ENCODE assay signal across 20 cellular contexts in genomic region chrX:139850968-139851367, GRCh38.
A peak's percentile ranks its signal among the peaks of the same experiment; 100 is the strongest.
DNase-seq lines count a peak whose midpoint lies in the region; ATAC-seq and TF ChIP-seq lines count a peak whose summit lies in the region.
"Had no signal": no experiment of that assay in that cellular context is flagged by ENCODE, and none has a peak within 500 bp of the region (broad histone marks: within the 10 kb centered on the region; RNA-seq: fewer than 3 reads in every experiment).

No MANE protein-coding gene starts in this region.

- peaks cover 0 to 19% of the 10 kb centered on the region in 2 experiments for H3K79me1 ChIP-seq in IMR-90 (ENCODE audit: low read depth in 1 of 2, low read length in 2 of 2)

- no peak overlapping the region for H2BK20ac ChIP-seq in IMR-90 (ENCODE audit: low read depth, low read length)

- no peaks in the 10 kb centered on the region for H3K9me3 Mint-ChIP-seq in osteocyte (ENCODE audit: unreplicated experiment)
- H3K9me3 Mint-ChIP-seq: CD4-positive, CD25-positive, alpha-beta regulatory T cell had no signal

- intact Hi-C loops in IMR-90 (cut with micrococcal nuclease), result no loop called here

- no peaks in the 10 kb centered on the region for H3K36me3 Mint-ChIP-seq in osteocyte (ENCODE audit: unreplicated experiment)
- H3K36me3 Mint-ChIP-seq: CD4-positive, CD25-positive, alpha-beta regulatory T cell had no signal

- no peak overlapping the region for H3K4me3 Mint-ChIP-seq in osteocyte (ENCODE audit: unreplicated experiment)
- H3K4me3 Mint-ChIP-seq: CD4-positive, CD25-positive, alpha-beta regulatory T cell had no signal

- peaks cover 20% of the 10 kb centered on the region for H3K4me1 Mint-ChIP-seq in osteocyte (ENCODE audit: unreplicated experiment)

- no peak overlapping the region for H3K14ac ChIP-seq in IMR-90 (replicated peaks; ENCODE audit: low read depth, low read length)

- TF ChIP-seq CTCF in IMR-90 (conservative IDR thresholded peaks at IDR 0.05; ENCODE audit: low read depth, low read length) (no peak), osteocyte (IDR thresholded peaks at IDR 0.05) (no peak)

- H4K8ac ChIP-seq in IMR-90 (ENCODE audit: low read depth in 2 of 2, low read length in 2 of 2), result no peak overlapping the region

- no peak overlapping the region for H3K56ac ChIP-seq in IMR-90 (ENCODE audit: extremely low read depth, insufficient read depth, low read length)

- H3K4ac ChIP-seq in IMR-90 (ENCODE audit: low read depth, low read length), result no peak overlapping the region

- peaks cover 1% of the 10 kb centered on the region; the same call in 1 of the 2 replicates for H3K4me1 ChIP-seq in IMR-90 (ENCODE audit: control insufficient read depth, insufficient read depth, low read length)
- H3K4me1 ChIP-seq in iPS-15b (ENCODE audit: control insufficient read depth, insufficient read depth, low read length), result peaks cover 26% of the 10 kb centered on the region
- H3K4me1 ChIP-seq: SJSA1 had no signal

- no peak overlapping the region for H2AK5ac ChIP-seq in IMR-90 (ENCODE audit: low read depth, low read length)

- no peak overlapping the region for H3K4me3 ChIP-seq in H7 (ENCODE audit: insufficient read depth, low read depth, low read length)
- no peak overlapping the region for H3K4me3 ChIP-seq in IMR-90 (ENCODE audit: insufficient read depth, low read depth, low read length)
- peak overlapping the region; percentile 14 for H3K4me3 ChIP-seq in iPS-15b (ENCODE audit: low read depth, low read length)
- H3K4me3 ChIP-seq: BLaER1, SJSA1 had no signal

- H3K4me2 ChIP-seq in IMR-90 (ENCODE audit: low read depth, low read length), result no peak overlapping the region
- H3K4me2 ChIP-seq: BLaER1 had no signal

- H2AK9ac ChIP-seq in IMR-90 (replicated peaks; ENCODE audit: low read depth, low read length, poor library complexity), result no peak overlapping the region

- no TSS peak for BruUV-seq in IMR-90 (replicated peaks; lab: Mats Ljungman, UMichigan)

- no peaks in the 10 kb centered on the region for H3K9me3 ChIP-seq in IMR-90 (ENCODE audit: control insufficient read depth, insufficient read depth, low read length)
- H3K9me3 ChIP-seq in iPS-15b (ENCODE audit: control insufficient read depth, insufficient read depth, low read length), result no peaks in the 10 kb centered on the region
- H3K9me3 ChIP-seq: SJSA1 had no signal

- dilution Hi-C loops in IMR-90 (cut with HindIII; ENCODE audit: low sequenced_read_pairs, unreplicated experiment), result no loop called here

- H3K9me1 ChIP-seq in IMR-90 (ENCODE audit: insufficient read depth, low read length), result 0 out of 2 replicates have a peak, but pooled peaks cover 7% of the 10 kb centered on the region

- no peak overlapping the region for H3K23ac ChIP-seq in IMR-90 (ENCODE audit: low read depth, low read length)

- WGBS in IMR-90 (ENCODE audit: extremely low coverage in 2 of 2, insufficient read length in 1 of 2), 2 experiments, result no CpG with 5 or more reads among the region's 2 CpGs

- DNase-seq in H7 (peak; percentile 55), IMR-90 (no peak), osteocyte (ENCODE audit: extremely low spot score, unreplicated experiment) (no peak)
- no peak for DNase-seq in activated naive CD4-positive, alpha-beta T cell (lab: John Stamatoyannopoulos, UW)
- no peak for DNase-seq in stimulated activated CD8-positive, alpha-beta memory T cell treated with anti-CD3 and anti-CD28 coated beads, Interleukin-4, amount 100 ng/mL, for 48 hours
- DNase-seq: CD4-positive, CD25-positive, alpha-beta regulatory T cell; DMS153; GOT3; NCI-H1048; NCI-H1417; NCI-H1694 treated with DMSO at 0.1 percent for 48 hours; NCI-H2081; NCI-H2227 treated with DMSO at 0.1 percent for 48 hours; NCI-H526 treated with DMSO at 0.1 percent for 48 hours; Right ventricle myocardium superior; RPMI8226 had no signal

- no peak overlapping the region for H2BK15ac ChIP-seq in IMR-90 (ENCODE audit: low read depth, low read length)

- H3K27ac Mint-ChIP-seq in osteocyte (ENCODE audit: unreplicated experiment), result peak overlapping the region; percentile 75
- H3K27ac Mint-ChIP-seq: CD4-positive, CD25-positive, alpha-beta regulatory T cell had no signal

- no peak overlapping the region for H3K18ac ChIP-seq in IMR-90 (ENCODE audit: low read depth, low read length)

- no peak overlapping the region for H4K5ac ChIP-seq in IMR-90 (ENCODE audit: low read depth, low read length)

- no peak overlapping the region for H3K9ac ChIP-seq in IMR-90 (ENCODE audit: low read depth, low read length)
- no peak overlapping the region for H3K9ac ChIP-seq in iPS-15b (ENCODE audit: low read depth, low read length)
- H3K9ac ChIP-seq: BLaER1 had no signal

- in situ Hi-C loops in IMR-90 (cut with MboI; ENCODE audit: low sequenced_read_pairs), result no loop called here

- peaks cover 3% of the 10 kb centered on the region for H4K20me1 ChIP-seq in IMR-90 (ENCODE audit: insufficient read depth, low read length)

- H3K27ac ChIP-seq in IMR-90 (ENCODE audit: insufficient read depth, low read length), result no peak overlapping the region
- H3K27ac ChIP-seq: BLaER1, SJSA1 had no signal

- no peak overlapping the region for H2BK120ac ChIP-seq in IMR-90 (ENCODE audit: low read depth, low read length)

- H3K27me3 ChIP-seq in H7 (ENCODE audit: control insufficient read depth, insufficient read depth, low read length) (no peaks in the 10 kb centered on the region), IMR-90 (ENCODE audit: control insufficient read depth, insufficient read depth, low read length) (no peaks in the 10 kb centered on the region), iPS-15b (ENCODE audit: control insufficient read depth, insufficient read depth, low read length) (no peaks in the 10 kb centered on the region)
- H3K27me3 ChIP-seq: SJSA1 had no signal

- H2BK5ac ChIP-seq in IMR-90 (ENCODE audit: low read depth, low read length, poor library complexity, severe bottlenecking), result no peak overlapping the region

- no peak overlapping the region for H4K91ac ChIP-seq in IMR-90 (ENCODE audit: insufficient read depth, low read depth, low read length)

- CTCF ChIA-PET in IMR-90 (lab: Yijun Ruan, JAX), result no interaction called here

- peak overlapping the region; percentile 14 for H2AFZ ChIP-seq in IMR-90 (replicated peaks; ENCODE audit: low read length, poor library complexity)

- no peak for TF ChIP-seq POLR2A in IMR-90 (IDR thresholded peaks at IDR 0.05; ENCODE audit: low read depth, low read length)

- ATAC-seq in IMR-90 (ENCODE audit: low read depth) (no peak), GM21619 (IDR thresholded peaks at IDR 0.05; ENCODE audit: unreplicated experiment) (no peak)

- H3K27me3 Mint-ChIP-seq in osteocyte (ENCODE audit: unreplicated experiment), result no peaks in the 10 kb centered on the region
- H3K27me3 Mint-ChIP-seq: CD4-positive, CD25-positive, alpha-beta regulatory T cell had no signal

- no peak for TF ChIP-seq RAD21 in IMR-90 (IDR thresholded peaks at IDR 0.05; ENCODE audit: low read length)

- H3K36me3 ChIP-seq in H7 (replicated peaks; ENCODE audit: control insufficient read depth, insufficient read depth, low read length), result no peaks in the 10 kb centered on the region
- H3K36me3 ChIP-seq in IMR-90 (ENCODE audit: control insufficient read depth, insufficient read depth, low read length), result no peaks in the 10 kb centered on the region
- no peaks in the 10 kb centered on the region for H3K36me3 ChIP-seq in iPS-15b (ENCODE audit: control insufficient read depth, insufficient read depth, low read length)
- H3K36me3 ChIP-seq: BLaER1, SJSA1 had no signal

- POLR2A ChIA-PET in IMR-90 (lab: Charles Lee; ENCODE audit: unreplicated experiment), result no interaction called here

TF ChIP-seq in IMR-90, 13 proteins besides CTCF, POLR2A, EP300 and RAD21:
- no peak for TF ChIP-seq CHD1 (IDR thresholded peaks at IDR 0.05; ENCODE audit: low read depth, low read length)
- no peak for TF ChIP-seq BHLHE40 (IDR thresholded peaks at IDR 0.05; ENCODE audit: low read depth, low read length)
- TF ChIP-seq MAZ (IDR thresholded peaks at IDR 0.05; ENCODE audit: borderline replicate concordance, low read depth, low read length), result no peak
- TF ChIP-seq MAFK (IDR thresholded peaks at IDR 0.05; ENCODE audit: low read depth, low read length), result no peak
- TF ChIP-seq, protein P1, sequence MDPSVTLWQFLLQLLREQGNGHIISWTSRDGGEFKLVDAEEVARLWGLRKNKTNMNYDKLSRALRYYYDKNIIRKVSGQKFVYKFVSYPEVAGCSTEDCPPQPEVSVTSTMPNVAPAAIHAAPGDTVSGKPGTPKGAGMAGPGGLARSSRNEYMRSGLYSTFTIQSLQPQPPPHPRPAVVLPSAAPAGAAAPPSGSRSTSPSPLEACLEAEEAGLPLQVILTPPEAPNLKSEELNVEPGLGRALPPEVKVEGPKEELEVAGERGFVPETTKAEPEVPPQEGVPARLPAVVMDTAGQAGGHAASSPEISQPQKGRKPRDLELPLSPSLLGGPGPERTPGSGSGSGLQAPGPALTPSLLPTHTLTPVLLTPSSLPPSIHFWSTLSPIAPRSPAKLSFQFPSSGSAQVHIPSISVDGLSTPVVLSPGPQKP (IDR thresholded peaks at IDR 0.05; ENCODE audit: borderline replicate concordance, low read depth, low read length), result no peak
- TF ChIP-seq, protein P2, sequence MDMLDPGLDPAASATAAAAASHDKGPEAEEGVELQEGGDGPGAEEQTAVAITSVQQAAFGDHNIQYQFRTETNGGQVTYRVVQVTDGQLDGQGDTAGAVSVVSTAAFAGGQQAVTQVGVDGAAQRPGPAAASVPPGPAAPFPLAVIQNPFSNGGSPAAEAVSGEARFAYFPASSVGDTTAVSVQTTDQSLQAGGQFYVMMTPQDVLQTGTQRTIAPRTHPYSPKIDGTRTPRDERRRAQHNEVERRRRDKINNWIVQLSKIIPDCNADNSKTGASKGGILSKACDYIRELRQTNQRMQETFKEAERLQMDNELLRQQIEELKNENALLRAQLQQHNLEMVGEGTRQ (IDR thresholded peaks at IDR 0.05; ENCODE audit: low read depth, low read length), result no peak
- TF ChIP-seq MXI1 (IDR thresholded peaks at IDR 0.05; ENCODE audit: borderline replicate concordance, low read depth, low read length), result no peak
- TF ChIP-seq SMC3 (IDR thresholded peaks at IDR 0.05; ENCODE audit: low read depth, low read length), result no peak
- no peak for TF ChIP-seq NFE2L2 (IDR thresholded peaks at IDR 0.05; ENCODE audit: low read depth, low read length)
- TF ChIP-seq CEBPB (IDR thresholded peaks at IDR 0.05; ENCODE audit: low read depth, low read length), result no peak
- TF ChIP-seq RFX5 (IDR thresholded peaks at IDR 0.05; ENCODE audit: low read depth, low read length), result no peak
- no peak for TF ChIP-seq RCOR1 (IDR thresholded peaks at IDR 0.05; ENCODE audit: insufficient replicate concordance, low read length)
- no peak for TF ChIP-seq FOS (IDR thresholded peaks at IDR 0.05; ENCODE audit: low read depth, low read length)
TF ChIP-seq in IMR-90: peak in this region for 0.
